In genomic region chr4:16382571-16382970, GRCh38 we compare ENCODE assay signal across 34 cellular contexts.
"Had no signal": no experiment of that assay in that cellular context is flagged by ENCODE, and none has a peak within 500 bp of the region (broad histone marks: within the 10 kb centered on the region; RNA-seq: fewer than 3 reads in every experiment).

No MANE protein-coding gene starts in this region.

- H3K4me3 ChIP-seq: MG63 had no signal

- H3K27me3 ChIP-seq: MG63 had no signal

- DNase-seq: Karpas-422, Kasumi-1, MG63, MM.1S, MV-4-11, NCI-H1048, NCI-H1092, NCI-H1092 treated with DMSO at 0.1 percent for 48 hours, NCI-H1105, NCI-H1105 treated with DMSO at 0.1 percent for 48 hours, NCI-H1417, NCI-H1417 treated with DMSO at 0.1 percent for 48 hours, NCI-H1436, NCI-H1436 treated with DMSO at 0.1 percent for 48 hours, NCI-H146, NCI-H1694, NCI-H1694 treated with DMSO at 0.1 percent for 48 hours, NCI-H187, NCI-H187 treated with DMSO at 0.1 percent for 48 hours, NCI-H1930, NCI-H2029, NCI-H2029 treated with DMSO at 0.1 percent for 48 hours, NCI-H2081, NCI-H2081 treated with DMSO at 0.1 percent for 48 hours, NCI-H2107, NCI-H2171, NCI-H2171 treated with DMSO at 0.1 percent for 48 hours, NCI-H2227 treated with DMSO at 0.1 percent for 48 hours, NCI-H226, NCI-H345, NCI-H446, NCI-H446 treated with DMSO at 0.1 percent for 48 hours, NCI-H510A, NCI-H510A treated with DMSO at 0.1 percent for 48 hours had no signal

- H3K36me3 ChIP-seq: MG63 had no signal

- H3K9me3 ChIP-seq: MG63 had no signal
